Comparison of ENCODE assay signal across 10 cellular contexts in genomic region chr12:68565391-68565903, GRCh38. TPM values are rescaled to one million over a fixed set of nuclear protein-coding genes. Genes with fewer than 3 reads are reported as not detected.
DNase-seq lines count a peak whose midpoint lies in the region; ATAC-seq, FAIRE-seq and TF ChIP-seq lines count a peak whose summit lies in the region.
"Had no signal": no experiment of that assay in that cellular context is flagged by ENCODE, and none has a peak within 500 bp of the region (broad histone marks: within the 10 kb centered on the region; RNA-seq: fewer than 3 reads in every experiment).

No MANE protein-coding gene starts in this region.

- TF ChIP-seq POLR2A in NB4 (IDR thresholded peaks at IDR 0.05; ENCODE audit: extremely low read depth, insufficient read length) (no peak), K562 (conservative IDR thresholded peaks at IDR 0.05) (no peak)

- H3K27ac ChIP-seq in K562 (ENCODE audit: extremely low read depth, low read depth, low read length): no peak overlapping the region
- no peak overlapping the region for H3K27ac ChIP-seq in tibial artery

- no peaks in the 10 kb centered on the region for H3K79me2 ChIP-seq in K562 (ENCODE audit: control insufficient read depth, insufficient read depth, low read length)

- TF ChIP-seq CTCF in NB4 (IDR thresholded peaks at IDR 0.05; ENCODE audit: low read depth, low read length): no peak
- TF ChIP-seq CTCF in K562 (IDR thresholded peaks at IDR 0.05 in 2 of 3, conservative IDR thresholded peaks at IDR 0.05 in 1 of 3; ENCODE audit: insufficient read depth in 2 of 3, low read depth in 1 of 3, low read length in 3 of 3): no peak
- no peak for TF ChIP-seq CTCF in tibial artery (IDR thresholded peaks at IDR 0.05)

- H3K27me3 ChIP-seq in K562 (ENCODE audit: control insufficient read depth in 2 of 2, insufficient read depth in 2 of 2, low read length in 2 of 2) (no peaks in the 10 kb centered on the region), tibial artery (no peaks in the 10 kb centered on the region)

- H3K9me1 ChIP-seq in K562 (ENCODE audit: control insufficient read depth, insufficient read depth, low read length): no peaks in the 10 kb centered on the region

- H3K4me1 ChIP-seq in K562 (replicated peaks in 1 of 2; ENCODE audit: control insufficient read depth in 2 of 2, insufficient read depth in 2 of 2, low read length in 2 of 2) (peaks cover 2 to 3% of the 10 kb centered on the region in 2 experiments; a peak in 3 of 5 replicates), tibial artery (peaks cover 0 to 6% (median 0%) of the 10 kb centered on the region in 4 donors)

- H3K9ac ChIP-seq in K562 (ENCODE audit: insufficient read depth in 1 of 2, low read depth in 2 of 2, low read length in 2 of 2): no peak overlapping the region

- no peak overlapping the region for H3K4me3 ChIP-seq in NB4 (ENCODE audit: low read depth, low read length)
- no peak overlapping the region for H3K4me3 ChIP-seq in K562
- H3K4me3 ChIP-seq in tibial artery: no peak overlapping the region

- no peaks in the 10 kb centered on the region for H4K20me1 ChIP-seq in K562 (replicated peaks; ENCODE audit: control insufficient read depth, insufficient read depth, low read length)

- TF ChIP-seq RAD21 in K562 (CRISPR knock-in tag; conservative IDR thresholded peaks at IDR 0.05 in 1 of 2, IDR thresholded peaks at IDR 0.05 in 1 of 2): no peak

- POLR2A ChIA-PET in K562 (lab: Yijun Ruan, JAX): interaction anchor here (0.7 to 1.0 kb wide), 2 partner anchors 14 to 16 kb away, joined by 3 read pairs; no protein-coding TSS in a partner anchor

- in situ Hi-C loops in K562 (cut with MboI): no loop called here

- H3K36me3 ChIP-seq in K562 (ENCODE audit: control insufficient read depth, insufficient read depth, low read length) (no peaks in the 10 kb centered on the region), tibial artery (no peaks in the 10 kb centered on the region)

- H3K4me2 ChIP-seq in K562 (ENCODE audit: insufficient read depth, low read length): no peak overlapping the region

- WGBS in K562 (ENCODE audit: insufficient coverage, low coverage, missing lambda C conversion rate): 0% methylated on average over 1 of the region's 1 CpG

- peak; percentile 85 for DNase-seq in DMS153 (lab: John Stamatoyannopoulos, UW)
- DNase-seq in NB4 (ENCODE audit: low read depth): peak; percentile 76
- peak in 1 of 4 experiments; percentile 5 for DNase-seq in K562 (ENCODE audit: extremely low read depth in 1 of 4, low spot score in 3 of 4)
- DNase-seq in myocyte (ENCODE audit: low read depth): peak; percentile 63
- no peak for DNase-seq in nucleus accumbens (lab: John Stamatoyannopoulos, UW)
- no peak for DNase-seq in NCI-H345 (lab: John Stamatoyannopoulos, UW)
- DNase-seq in tibial artery: no peak
- DNase-seq: activated CD4-positive, CD25-positive, alpha-beta regulatory T cell treated with anti-CD3 and anti-CD28 coated beads, Interleukin-2, amount 50 U/mL, for 72 hours; NCI-H1092 had no signal

- ATAC-seq in K562 (no peak), GM18511 (IDR thresholded peaks at IDR 0.05; ENCODE audit: unreplicated experiment) (no peak)

- CTCF ChIA-PET in K562 (lab: Yijun Ruan, JAX; ENCODE audit: low intra/inter-chr PET ratio): interaction anchor here (0.6 kb wide), 1 partner anchor 1139 kb away, joined by 3 read pairs; no protein-coding TSS in a partner anchor

- intact Hi-C loops in K562 (cut with micrococcal nuclease): no loop called here
- intact Hi-C loops in tibial artery (cut with DNase I; ENCODE audit: low total_unique reads): no loop called here

- H2AFZ ChIP-seq in K562 (ENCODE audit: low read depth, low read length): no peak overlapping the region

- no peak for TF ChIP-seq EP300 in K562 (IDR thresholded peaks at IDR 0.05; ENCODE audit: low read length)

- BruUV-seq in K562 (replicated peaks; lab: Mats Ljungman, UMichigan): no TSS peak

- no peak for FAIRE-seq in K562 (lab: Jason Lieb, UNC)

- H3K9me3 ChIP-seq in K562 (replicated peaks; ENCODE audit: control insufficient read depth, insufficient read depth, low read depth, low read length): no peaks in the 10 kb centered on the region
- no peaks in the 10 kb centered on the region for H3K9me3 ChIP-seq in tibial artery

TF ChIP-seq in K562, 482 proteins besides CTCF, POLR2A, EP300 and RAD21 (continues in another document):
- TF ChIP-seq CEBPB (tag; IDR thresholded peaks at IDR 0.05) (peak; percentile 44; the same call in 1 of the 2 replicates), TAF1 (IDR thresholded peaks at IDR 0.05; ENCODE audit: control insufficient read depth, extremely low read depth, insufficient read depth, low read length, severe bottlenecking) (no peak), ZNF589 (CRISPR knock-in tag; IDR thresholded peaks at IDR 0.05; ENCODE audit: low read depth) (0 out of 2 replicates have a peak, but pooled peaks have one; percentile 31), RBFOX2 (IDR thresholded peaks at IDR 0.05; ENCODE audit: low read depth, low read length) (no peak), CBX1 (IDR thresholded peaks at IDR 0.05; ENCODE audit: low read depth) (no peak), ZNF280A (IDR thresholded peaks at IDR 0.05; ENCODE audit: low read depth, partially characterized antibody) (no peak), IFI16 (CRISPR knock-in tag; IDR thresholded peaks at IDR 0.05) (no peak), ID3 (CRISPR knock-in tag; IDR thresholded peaks at IDR 0.05) (no peak), ID3 (tag; IDR thresholded peaks at IDR 0.05) (no peak), RNF2 (IDR thresholded peaks at IDR 0.05) (no peak), NR2C2 (CRISPR knock-in tag; IDR thresholded peaks at IDR 0.05) (no peak), NR2C2 (tag; IDR thresholded peaks at IDR 0.05) (peak; percentile 22; the same call in 1 of the 2 replicates), CCAR2 (IDR thresholded peaks at IDR 0.05; ENCODE audit: low read depth, low read length) (no peak), ZC3H4 (CRISPR knock-in tag; IDR thresholded peaks at IDR 0.05; ENCODE audit: borderline replicate concordance) (no peak), SOX6 (IDR thresholded peaks at IDR 0.05) (0 out of 2 replicates have a peak, but pooled peaks have one; percentile 26), ZNF316 (IDR thresholded peaks at IDR 0.05) (peak; percentile 57), ZNF707 (CRISPR knock-in tag; conservative IDR thresholded peaks at IDR 0.05) (no peak), ZNF212 (CRISPR knock-in tag; IDR thresholded peaks at IDR 0.05) (no peak), SMARCE1 (IDR thresholded peaks at IDR 0.05) (peak; percentile 23; the same call in 1 of the 2 replicates), SMARCA4 (IDR thresholded peaks at IDR 0.05) (peak; percentile 33; the same call in 1 of the 2 replicates), BACH1 (tag; IDR thresholded peaks at IDR 0.05) (peak; percentile 48; the same call in 1 of the 2 replicates), ILF3 (IDR thresholded peaks at IDR 0.05; ENCODE audit: borderline replicate concordance) (no peak)
- TF ChIP-seq, protein P1, sequence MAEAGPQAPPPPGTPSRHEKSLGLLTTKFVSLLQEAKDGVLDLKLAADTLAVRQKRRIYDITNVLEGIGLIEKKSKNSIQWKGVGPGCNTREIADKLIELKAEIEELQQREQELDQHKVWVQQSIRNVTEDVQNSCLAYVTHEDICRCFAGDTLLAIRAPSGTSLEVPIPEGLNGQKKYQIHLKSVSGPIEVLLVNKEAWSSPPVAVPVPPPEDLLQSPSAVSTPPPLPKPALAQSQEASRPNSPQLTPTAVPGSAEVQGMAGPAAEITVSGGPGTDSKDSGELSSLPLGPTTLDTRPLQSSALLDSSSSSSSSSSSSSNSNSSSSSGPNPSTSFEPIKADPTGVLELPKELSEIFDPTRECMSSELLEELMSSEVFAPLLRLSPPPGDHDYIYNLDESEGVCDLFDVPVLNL (CRISPR knock-in tag; IDR thresholded peaks at IDR 0.05; ENCODE audit: low read depth): no peak

RNA-seq across cellular contexts. Expression of gene RAP1B, which starts 45.3 kb away (rescaled TPM):
- total RNA-seq in K562 (2011; cell fraction: chromatin; rRNA removed; ENCODE audit: low replicate concordance): 72.2 and 246 TPM in 2 replicates
- 38.4 and 61.2 TPM in 2 replicates for total RNA-seq in K562 (2011; cell fraction: nucleolus; rRNA removed)
- 122 and 262 TPM in 2 replicates for total RNA-seq in K562 (2011; cell fraction: nucleoplasm; rRNA removed)
- total RNA-seq in K562 (2014; rRNA removed) (133 and 157 TPM in 2 replicates), K562 (2014; rRNA removed; fragmentation: Illumina TruSeq; extraction: Trizol) (169 and 201 TPM in 2 replicates), K562 (2015; rRNA removed; fragmentation: Illumina TruSeq; extraction: Trizol) (168 and 191 TPM in 2 replicates), K562 (2021) (160 and 170 TPM in 2 replicates), myocyte (100 and 172 TPM in 2 replicates)
- polyA plus RNA-seq in K562 (2011; rRNA removed) (184 and 309 TPM in 2 replicates), K562 (2014; fragmentation: Illumina TruSeq; extraction: Trizol) (263 and 309 TPM in 2 replicates), K562 (2014; fragmentation: Nextera tagmentation; extraction: Ambion mirVana) (100 to 1,000 TPM; 107 to 116 TPM), K562 (2014; rRNA removed) (212 and 213 TPM in 2 replicates)
- 76.5 and 110 TPM in 2 replicates for polyA plus RNA-seq in K562 (2011; cell fraction: cytosol; rRNA removed)
- polyA plus RNA-seq in K562 (2011; cell fraction: nucleus; rRNA removed): 47.8 and 69.1 TPM in 2 replicates
- polyA plus RNA-seq in K562 (2012): 168 and 212 TPM in 2 replicates
- 175 and 226 TPM in 2 replicates for polyA minus RNA-seq in K562 (2011; rRNA and poly(A)+ RNA removed)
- 60.5 and 94.7 TPM in 2 replicates for polyA minus RNA-seq in K562 (2011; cell fraction: cytosol; rRNA and poly(A)+ RNA removed)
- 33.7 and 49.9 TPM in 2 replicates for polyA minus RNA-seq in K562 (2011; cell fraction: nucleus; rRNA and poly(A)+ RNA removed)
- polyA plus RNA-seq in myocyte (2012): 106 TPM

Comparison
In these comparisons a context has a peak if more than half of its experiments do, and no peak if none do; other contexts are left out.
1. DNase-seq: peak in DMS153 (single experiment), NB4 (single experiment) and myocyte (single experiment); none in nucleus accumbens (0 of 56), NCI-H345 (single experiment) and tibial artery (0 of 2).